8 cellular contexts compared by ENCODE assay signal in the genomic region with DNA sequence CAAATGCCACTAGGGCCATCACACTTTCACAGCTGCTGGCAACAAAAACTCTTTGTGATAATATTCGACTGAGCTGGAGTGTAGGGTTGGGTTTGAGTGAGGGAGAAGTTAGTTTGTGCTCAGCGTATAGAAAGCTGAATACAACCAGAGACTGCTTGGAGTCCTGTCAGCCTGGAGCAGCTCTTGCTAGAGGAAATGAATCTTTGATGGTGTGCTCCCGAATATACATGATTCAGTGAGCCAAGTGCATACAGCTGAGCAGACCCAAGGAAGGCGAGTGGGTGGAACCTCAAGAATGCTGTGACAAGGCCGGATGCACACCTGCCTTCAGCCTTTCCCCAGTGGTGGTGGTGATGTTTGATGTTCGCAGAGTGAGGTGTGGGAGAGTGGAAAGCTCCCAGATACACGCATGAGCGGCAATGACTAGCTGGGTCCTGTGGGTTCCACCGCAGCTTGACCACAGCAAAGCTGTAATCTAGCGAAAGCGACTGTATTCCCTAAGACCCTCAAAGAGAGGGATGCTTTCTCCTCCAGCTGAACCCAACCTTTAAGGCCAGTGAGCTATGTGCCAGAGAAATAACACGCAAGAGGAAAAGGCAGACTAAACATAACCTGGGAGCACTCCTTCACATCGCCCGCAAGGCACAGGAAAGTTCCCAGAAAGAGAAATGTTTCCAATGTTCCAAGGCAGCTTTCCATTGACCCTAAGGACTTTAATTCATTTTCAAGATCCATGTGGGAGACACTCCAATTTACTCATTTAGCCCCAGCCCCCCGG. TPM values are rescaled to one million over a fixed set of nuclear protein-coding genes. Genes with fewer than 3 reads are reported as not detected.
A peak's percentile ranks its signal among the peaks of the same experiment; 100 is the strongest.
DNase-seq lines count a peak whose midpoint lies in the region; TF ChIP-seq lines count a peak whose summit lies in the region.

No MANE protein-coding gene starts in this region.

- H3K79me2 ChIP-seq in MM.1S (ENCODE audit: low read length): peaks cover 18% of the 10 kb centered on the region; the same call in 1 of the 2 replicates

- H3K9me3 ChIP-seq in MM.1S (replicated peaks; ENCODE audit: insufficient read depth, low read length): no peaks in the 10 kb centered on the region
- H3K9me3 ChIP-seq in vagina: no peaks in the 10 kb centered on the region

- TF ChIP-seq CTCF in GM06990 (IDR thresholded peaks at IDR 0.05; ENCODE audit: insufficient read depth, low read length, poor library complexity, severe bottlenecking): no peak
- peak; percentile 10; the same call in 1 of the 2 replicates for TF ChIP-seq CTCF in MM.1S (IDR thresholded peaks at IDR 0.05; ENCODE audit: low read length)
- TF ChIP-seq CTCF in fibroblast of villous mesenchyme (IDR thresholded peaks at IDR 0.05; ENCODE audit: insufficient read depth, low read depth, low read length): no peak
- TF ChIP-seq CTCF in vagina (IDR thresholded peaks at IDR 0.05): no peak

- H3K4me3 ChIP-seq in GM06990 (replicated peaks; ENCODE audit: low read depth, low read length): peak overlapping the region; percentile 91
- peak overlapping the region; percentile 87 for H3K4me3 ChIP-seq in MM.1S (ENCODE audit: low read length)
- H3K4me3 ChIP-seq in fibroblast of villous mesenchyme (ENCODE audit: low read depth, low read length): peak overlapping the region; percentile 84
- H3K4me3 ChIP-seq in vagina: peak overlapping the region; percentile 72 to 76

- DNase-seq in GM06990 (ENCODE audit: extremely low read depth, insufficient read length): peak; percentile 58
- peak; percentile 74 for DNase-seq in MM.1S
- peak; percentile 74 for DNase-seq in activated T-cell treated with anti-CD3 and anti-CD28 coated beads, Interleukin-2, amount 50 U/mL, for 1 hour
- DNase-seq in fibroblast of villous mesenchyme (ENCODE audit: low read depth): no peak
- DNase-seq in putamen (ENCODE audit: low spot score): peak; percentile 49
- DNase-seq in vagina (ENCODE audit: extremely low spot score in 2 of 2): no peak
- no peak for DNase-seq in NCI-H2196 (lab: John Stamatoyannopoulos, UW; ENCODE audit: unreplicated experiment)
- DNase-seq in NCI-H2081 (lab: John Stamatoyannopoulos, UW): no peak

- H3K27me3 ChIP-seq in GM06990 (replicated peaks; ENCODE audit: control insufficient read depth, insufficient read depth, low read length): no peaks in the 10 kb centered on the region
- no peaks in the 10 kb centered on the region for H3K27me3 ChIP-seq in MM.1S (replicated peaks; ENCODE audit: insufficient read depth, low read length)
- no peaks in the 10 kb centered on the region for H3K27me3 ChIP-seq in vagina

- peaks cover 27% of the 10 kb centered on the region for H3K4me1 ChIP-seq in MM.1S (ENCODE audit: low read length)
- peaks cover 57% of the 10 kb centered on the region for H3K4me1 ChIP-seq in vagina

- H3K36me3 ChIP-seq in GM06990 (ENCODE audit: control insufficient read depth, insufficient read depth, low read length) (no peaks in the 10 kb centered on the region), MM.1S (replicated peaks; ENCODE audit: insufficient read depth, low read length) (no peaks in the 10 kb centered on the region), vagina (no peaks in the 10 kb centered on the region)

- TF ChIP-seq POLR2A in vagina (IDR thresholded peaks at IDR 0.05): no peak

- H3K27ac ChIP-seq in MM.1S (ENCODE audit: low read length): peak overlapping the region; percentile 54; the same call in 1 of the 2 replicates
- peak overlapping the region; percentile 70 for H3K27ac ChIP-seq in vagina

- no peaks in the 10 kb centered on the region for H4K20me1 ChIP-seq in MM.1S (ENCODE audit: insufficient read depth, low read length)

- peak overlapping the region; percentile 80; the same call in 1 of the 2 replicates for H2AFZ ChIP-seq in MM.1S (ENCODE audit: low read length)

- peak overlapping the region; percentile 92 for H3K4me2 ChIP-seq in MM.1S (ENCODE audit: low read depth, low read length)

- peak overlapping the region; percentile 49; the same call in 1 of the 2 replicates for H3K9ac ChIP-seq in MM.1S (ENCODE audit: low read length)

- H3K9me2 ChIP-seq in MM.1S (replicated peaks; ENCODE audit: insufficient read depth, low read length): no peaks in the 10 kb centered on the region

- intact Hi-C loops in vagina (cut with DNase I): loop anchor here (2.0 to 5.0 kb wide), 2 partner anchors 100 to 187 kb away; no protein-coding TSS in a partner anchor

- peaks cover 22% of the 10 kb centered on the region for H3F3A ChIP-seq in MM.1S (ENCODE audit: insufficient read depth, low read length)

RNA-seq across cellular contexts. Expression of gene ARHGEF3, which starts 1.2 kb away (rescaled TPM):
- total RNA-seq in fibroblast of villous mesenchyme (5.5 and 6.5 TPM in 2 replicates), vagina (17.4 TPM)

Comparison
In these comparisons a context has a peak if more than half of its experiments do, and no peak if none do; other contexts are left out.
1. DNase-seq: peak in GM06990 (single experiment), MM.1S (single experiment), activated T-cell treated with anti-CD3 and anti-CD28 coated beads, Interleukin-2, amount 50 U/mL, for 1 hour (single experiment) and putamen (single experiment); none in fibroblast of villous mesenchyme (single experiment), vagina (0 of 2), NCI-H2196 (single experiment) and NCI-H2081 (0 of 2).
2. Peak in every context shown above with its lines, with median percentiles within 50 percentile points of each other: H3K4me3 ChIP-seq.